18 cellular contexts compared by ENCODE assay signal in genomic region chr17:80668375-80669149, GRCh38.
DNase-seq lines count a peak whose midpoint lies in the region; ATAC-seq lines count a peak whose summit lies in the region.
"Had no signal": no experiment of that assay in that cellular context is flagged by ENCODE, and none has a peak within 500 bp of the region (broad histone marks: within the 10 kb centered on the region; RNA-seq: fewer than 3 reads in every experiment).

No MANE protein-coding gene starts in this region.

- H3K27ac Mint-ChIP-seq in stimulated activated naive CD8-positive, alpha-beta T cell treated with anti-CD3 and anti-CD28 coated beads, Interleukin-15, Interleukin-2, amounts not matched to agents 100 ng/mL and 50 ng/mL, for 24 hours: peak overlapping the region; percentile 78
- peak overlapping the region; percentile 80 for H3K27ac Mint-ChIP-seq in activated CD8-positive, alpha-beta T cell treated with anti-CD3 and anti-CD28 coated beads, Interleukin-2, amount 10 ng/mL, durations not matched to agents 7 days and 5 days
- H3K27ac Mint-ChIP-seq: activated B cell treated with CpG ODN at 0.5 μM for 24 hours had no signal

- no peak for ATAC-seq in stimulated activated naive CD8-positive, alpha-beta T cell treated with anti-CD3 and anti-CD28 coated beads, Interleukin-15, Interleukin-2, amounts not matched to agents 100 U/mL and 50 U/mL, for 24 hours
- ATAC-seq in activated CD8-positive, alpha-beta T cell treated with anti-CD3 and anti-CD28 coated beads, Interleukin-2, amount 10 ng/mL, durations not matched to agents 7 days and 5 days: no peak
- ATAC-seq in GM21528 (IDR thresholded peaks at IDR 0.05; ENCODE audit: low FRiP score, unreplicated experiment): no peak
- ATAC-seq in HG02884 (IDR thresholded peaks at IDR 0.05; ENCODE audit: unreplicated experiment): no peak
- ATAC-seq: body of pancreas, mucosa of descending colon had no signal

- peaks cover 41% of the 10 kb centered on the region for H3K36me3 Mint-ChIP-seq in stimulated activated naive CD8-positive, alpha-beta T cell treated with anti-CD3 and anti-CD28 coated beads, Interleukin-15, Interleukin-2, amounts not matched to agents 100 ng/mL and 50 ng/mL, for 24 hours (ENCODE audit: low read depth)
- H3K36me3 Mint-ChIP-seq in activated CD8-positive, alpha-beta T cell treated with anti-CD3 and anti-CD28 coated beads, Interleukin-2, amount 10 ng/mL, durations not matched to agents 7 days and 5 days (ENCODE audit: low read depth): peaks cover 50% of the 10 kb centered on the region

- H3K4me3 Mint-ChIP-seq in stimulated activated naive CD8-positive, alpha-beta T cell treated with anti-CD3 and anti-CD28 coated beads, Interleukin-15, Interleukin-2, amounts not matched to agents 100 ng/mL and 50 ng/mL, for 24 hours: peak overlapping the region; percentile 1
- H3K4me3 Mint-ChIP-seq in activated CD8-positive, alpha-beta T cell treated with anti-CD3 and anti-CD28 coated beads, Interleukin-2, amount 10 ng/mL, durations not matched to agents 7 days and 5 days: peak overlapping the region; percentile 30
- H3K4me3 Mint-ChIP-seq: activated B cell treated with CpG ODN at 0.5 μM for 24 hours had no signal

- no peak for DNase-seq in stimulated activated naive CD8-positive, alpha-beta T cell treated with anti-CD3 and anti-CD28 coated beads, Interleukin-15, Interleukin-2, amounts not matched to agents 100 U/mL and 50 U/mL, for 24 hours
- DNase-seq in activated CD8-positive, alpha-beta T cell treated with anti-CD3 and anti-CD28 coated beads, Interleukin-2, amount 10 ng/mL, durations not matched to agents 7 days and 5 days: no peak
- DNase-seq in left kidney (ENCODE audit: low read depth, low spot score): peak; percentile 47
- no peak for DNase-seq in GM19240 (ENCODE audit: insufficient read length, low spot score)
- DNase-seq: activated B cell treated with CpG ODN at 0.5 μM for 24 hours; activated CD8-positive, alpha-beta memory T cell treated with anti-CD3 and anti-CD28 coated beads, Interleukin-2, amount 50 U/mL, for 4 hours; activated naive CD4-positive, alpha-beta T cell treated with Interleukin-2 at 50 U/mL for 16 hours; AML-193; body of pancreas; colonic mucosa; heart right ventricle; Kasumi-1; NCI-H526 treated with DMSO at 0.1 percent for 48 hours; thyroid gland had no signal

- no peaks in the 10 kb centered on the region for H3K9me3 Mint-ChIP-seq in stimulated activated naive CD8-positive, alpha-beta T cell treated with anti-CD3 and anti-CD28 coated beads, Interleukin-15, Interleukin-2, amounts not matched to agents 100 ng/mL and 50 ng/mL, for 24 hours
- H3K9me3 Mint-ChIP-seq in activated CD8-positive, alpha-beta T cell treated with anti-CD3 and anti-CD28 coated beads, Interleukin-2, amount 10 ng/mL, durations not matched to agents 7 days and 5 days (ENCODE audit: insufficient read depth): no peaks in the 10 kb centered on the region
- H3K9me3 Mint-ChIP-seq: activated B cell treated with CpG ODN at 0.5 μM for 24 hours had no signal

- CTCF ChIA-PET in activated CD8-positive, alpha-beta T cell treated with anti-CD3 and anti-CD28 coated beads, Interleukin-2, amount 10 ng/mL, durations not matched to agents 7 days and 5 days (lab: Charles Lee): no interaction called here

- H3K27me3 Mint-ChIP-seq in stimulated activated naive CD8-positive, alpha-beta T cell treated with anti-CD3 and anti-CD28 coated beads, Interleukin-15, Interleukin-2, amounts not matched to agents 100 ng/mL and 50 ng/mL, for 24 hours: no peaks in the 10 kb centered on the region
- H3K27me3 Mint-ChIP-seq in activated CD8-positive, alpha-beta T cell treated with anti-CD3 and anti-CD28 coated beads, Interleukin-2, amount 10 ng/mL, durations not matched to agents 7 days and 5 days (ENCODE audit: low read depth): no peaks in the 10 kb centered on the region
- H3K27me3 Mint-ChIP-seq: activated B cell treated with CpG ODN at 0.5 μM for 24 hours had no signal

- POLR2A ChIA-PET in activated CD8-positive, alpha-beta T cell treated with anti-CD3 and anti-CD28 coated beads, Interleukin-2, amount 10 ng/mL, durations not matched to agents 7 days and 5 days (lab: Charles Lee): no interaction called here

- H3K4me1 Mint-ChIP-seq in stimulated activated naive CD8-positive, alpha-beta T cell treated with anti-CD3 and anti-CD28 coated beads, Interleukin-15, Interleukin-2, amounts not matched to agents 100 ng/mL and 50 ng/mL, for 24 hours (ENCODE audit: low read depth): peaks cover 93% of the 10 kb centered on the region
- peaks cover 94% of the 10 kb centered on the region for H3K4me1 Mint-ChIP-seq in activated CD8-positive, alpha-beta T cell treated with anti-CD3 and anti-CD28 coated beads, Interleukin-2, amount 10 ng/mL, durations not matched to agents 7 days and 5 days (ENCODE audit: low read depth)
